ENCODE assay signal across 1 cellular context in genomic region chr3:109900774-109901173, GRCh38.
TF ChIP-seq lines count a peak whose summit lies in the region.

No MANE protein-coding gene starts in this region.

TF ChIP-seq in GM23338, 12 proteins besides CTCF, POLR2A, EP300 and RAD21 (continued from another document):
- TF ChIP-seq ZNF462 (CRISPR knock-in tag; IDR thresholded peaks at IDR 0.05) (no peak), NANOG (IDR thresholded peaks at IDR 0.05; ENCODE audit: borderline replicate concordance) (no peak), JUNB (IDR thresholded peaks at IDR 0.05; ENCODE audit: unreplicated experiment) (no peak), ETS1 (IDR thresholded peaks at IDR 0.05) (no peak)
